In the genomic region with DNA sequence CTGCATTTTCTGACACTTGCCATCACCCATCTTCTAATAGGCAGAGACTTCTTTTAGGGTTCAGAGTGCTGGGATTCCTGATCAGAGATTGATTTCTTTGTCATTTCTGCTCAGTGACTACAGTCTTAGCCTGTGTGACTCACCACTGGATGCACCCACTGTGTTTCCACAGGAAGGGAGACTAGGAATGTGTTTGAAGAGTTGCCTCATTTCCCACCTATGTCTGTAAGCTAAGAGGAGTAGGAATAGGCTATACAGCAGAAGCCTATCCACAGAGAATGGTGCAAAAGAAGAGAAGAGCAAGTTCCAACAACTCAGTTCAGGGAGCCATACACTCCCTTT, we compare ENCODE assay signal across 13 cellular contexts.
DNase-seq lines count a peak whose midpoint lies in the region; ATAC-seq and TF ChIP-seq lines count a peak whose summit lies in the region.
"Had no signal": no experiment of that assay in that cellular context is flagged by ENCODE, and none has a peak within 500 bp of the region (broad histone marks: within the 10 kb centered on the region; RNA-seq: fewer than 3 reads in every experiment).

No MANE protein-coding gene starts in this region.

- H3K4me1 ChIP-seq in ACC112 (ENCODE audit: control insufficient read depth, insufficient read depth, low read length, unreplicated experiment) = peaks cover 49% of the 10 kb centered on the region
- H3K4me1 ChIP-seq: BLaER1 had no signal

- H3K79me2 ChIP-seq in ACC112 (ENCODE audit: control insufficient read depth, insufficient read depth, low read length, unreplicated experiment) = no peaks in the 10 kb centered on the region

- H3K27ac ChIP-seq in ACC112 (ENCODE audit: low read depth, low read length) = peak overlapping the region; percentile 49
- H3K27ac ChIP-seq: BLaER1, testis, VCaP had no signal

- no peak for ATAC-seq in GM19455 (IDR thresholded peaks at IDR 0.05; ENCODE audit: unreplicated experiment)
- no peak for ATAC-seq in GM18858 (IDR thresholded peaks at IDR 0.05; ENCODE audit: unreplicated experiment)
- ATAC-seq: activated T-cell treated with anti-CD3 and anti-CD28 coated beads, Interleukin-2, amount 50 U/mL, for 4 hours had no signal

- H3K27me3 ChIP-seq in ACC112 (ENCODE audit: insufficient read depth, low read length) = no peaks in the 10 kb centered on the region
- H3K27me3 ChIP-seq: BLaER1, testis had no signal

- no peak for TF ChIP-seq CTCF in choroid plexus epithelial cell (conservative IDR thresholded peaks at IDR 0.05; ENCODE audit: low read depth, low read length)

- H3K4me3 ChIP-seq in ACC112 (ENCODE audit: low read depth, low read length) = no peak overlapping the region
- no peak overlapping the region for H3K4me3 ChIP-seq in choroid plexus epithelial cell (ENCODE audit: low read depth, low read length)
- H3K4me3 ChIP-seq: BLaER1, testis had no signal

- H3K36me3 ChIP-seq in ACC112 (ENCODE audit: insufficient read depth, low read length) = no peaks in the 10 kb centered on the region
- H3K36me3 ChIP-seq: BLaER1 had no signal

- H2AFZ ChIP-seq in ACC112 (ENCODE audit: low read length, unreplicated experiment) = no peak overlapping the region

- peak; percentile 25 for DNase-seq in LoVo (ENCODE audit: low spot score)
- DNase-seq in choroid plexus epithelial cell (ENCODE audit: low read depth) = peak; percentile 64
- DNase-seq in lung microvascular endothelial cell (ENCODE audit: low read depth in 2 of 2) = peak; percentile 86
- DNase-seq in NCI-H1694 (lab: John Stamatoyannopoulos, UW) = no peak
- DNase-seq in G401 (ENCODE audit: low spot score) = no peak
- DNase-seq: activated T-cell treated with anti-CD3 and anti-CD28 coated beads, Interleukin-2, amount 50 U/mL, for 4 hours; NCI-H1694 treated with DMSO at 0.1 percent for 48 hours; testis had no signal

- in situ Hi-C loops in G401 (cut with HindIII; ENCODE audit: low sequenced_read_pairs) = no loop called here

Comparison
In these comparisons a context has a peak if more than half of its experiments do, and no peak if none do; other contexts are left out.
1. DNase-seq: peak in LoVo (single experiment), choroid plexus epithelial cell (single experiment) and lung microvascular endothelial cell (2 of 2); none in NCI-H1694 (single experiment) and G401 (single experiment).